In genomic region chr5:135317286-135317685, GRCh38 we compare ENCODE assay signal across 18 cellular contexts.
DNase-seq lines count a peak whose midpoint lies in the region; ATAC-seq and TF ChIP-seq lines count a peak whose summit lies in the region.
"Had no signal": no experiment of that assay in that cellular context is flagged by ENCODE, and none has a peak within 500 bp of the region (broad histone marks: within the 10 kb centered on the region; RNA-seq: fewer than 3 reads in every experiment).

No MANE protein-coding gene starts in this region.

- no peak for ATAC-seq in omental fat pad (ENCODE audit: low FRiP score)
- ATAC-seq: PC-3 had no signal

- TF ChIP-seq CTCF in omental fat pad (IDR thresholded peaks at IDR 0.05) = no peak

- DNase-seq in activated CD8-positive, alpha-beta memory T cell treated with anti-CD3 and anti-CD28 coated beads for 24 hours = peak; percentile 26
- no peak for DNase-seq in activated CD8-positive, alpha-beta memory T cell treated with anti-CD3 and anti-CD28 coated beads, Interleukin-2, amount 50 U/mL, for 4 hours
- peak; percentile 2 for DNase-seq in stimulated activated CD4-positive, alpha-beta T cell treated with anti-CD3 and anti-CD28 coated beads, Interleukin-4, amount 100 ng/mL, for 24 hours
- DNase-seq in stimulated activated CD4-positive, alpha-beta T cell treated with anti-CD3 and anti-CD28 coated beads, Interleukin-4, amount 100 ng/mL, for 4 hours = no peak
- DNase-seq in mesenteric fat pad (ENCODE audit: low spot score) (peak; percentile 53), inferior parietal cortex (ENCODE audit: extremely low spot score) (no peak), omental fat pad (ENCODE audit: low spot score) (no peak)
- DNase-seq: BE2C; CD4-positive, alpha-beta T cell; H7; Kasumi-1; MG63; NCI-H1048; NCI-H1436; NCI-H1930; NCI-H526; PC-3; RPMI8226 had no signal

Comparison
In these comparisons a context has a peak if more than half of its experiments do, and no peak if none do; other contexts are left out.
1. DNase-seq: peak in activated CD8-positive, alpha-beta memory T cell treated with anti-CD3 and anti-CD28 coated beads for 24 hours (single experiment), stimulated activated CD4-positive, alpha-beta T cell treated with anti-CD3 and anti-CD28 coated beads, Interleukin-4, amount 100 ng/mL, for 24 hours (single experiment) and mesenteric fat pad (single experiment); none in activated CD8-positive, alpha-beta memory T cell treated with anti-CD3 and anti-CD28 coated beads, Interleukin-2, amount 50 U/mL, for 4 hours (single experiment), stimulated activated CD4-positive, alpha-beta T cell treated with anti-CD3 and anti-CD28 coated beads, Interleukin-4, amount 100 ng/mL, for 4 hours (0 of 2), inferior parietal cortex (single experiment) and omental fat pad (single experiment).